In the genomic region with DNA sequence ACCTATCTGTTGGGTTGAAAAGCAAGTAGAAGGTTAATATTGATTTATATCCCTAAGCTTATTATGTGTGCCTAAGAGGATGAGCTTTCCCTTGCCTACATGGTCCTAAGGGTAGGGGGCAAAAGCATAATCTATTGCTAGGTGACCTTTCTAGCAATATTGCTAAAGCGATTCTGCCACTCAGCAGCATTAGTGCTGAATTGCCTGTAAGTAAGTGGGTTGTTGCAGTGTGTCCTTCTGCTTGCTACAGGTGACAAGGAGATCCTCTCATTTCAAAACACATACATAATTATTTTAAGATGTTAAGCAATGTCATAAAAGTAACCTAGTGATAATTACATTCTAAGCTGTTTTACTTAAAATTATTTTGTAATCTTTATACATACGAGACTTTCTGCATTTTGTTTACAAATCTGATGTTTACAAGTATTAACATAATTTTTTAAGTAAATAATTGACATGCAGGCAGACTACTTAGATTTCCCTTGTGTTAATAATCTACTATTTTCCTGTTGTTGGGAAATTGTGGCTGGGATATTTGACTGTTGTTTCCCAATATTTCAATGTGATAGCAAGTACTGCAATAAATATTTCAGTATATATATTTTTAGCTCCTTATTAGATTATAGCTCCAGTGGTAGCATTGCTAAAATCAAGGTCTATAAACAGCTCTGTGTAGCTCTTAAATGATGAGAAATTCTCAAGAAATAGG, we compare ENCODE assay signal across 18 cellular contexts. TPM values are rescaled to one million over a fixed set of nuclear protein-coding genes. Genes with fewer than 3 reads are reported as not detected.
A peak's percentile ranks its signal among the peaks of the same experiment; 100 is the strongest.
DNase-seq lines count a peak whose midpoint lies in the region; ATAC-seq and TF ChIP-seq lines count a peak whose summit lies in the region.
"Had no signal": no experiment of that assay in that cellular context is flagged by ENCODE, and none has a peak within 500 bp of the region (broad histone marks: within the 10 kb centered on the region; RNA-seq: fewer than 3 reads in every experiment).

No MANE protein-coding gene starts in this region.

- H3K4me3 ChIP-seq in GM23338 (no peak overlapping the region), right atrium auricular region (no peak overlapping the region)

- H3K4me1 ChIP-seq in GM23338 (ENCODE audit: insufficient read depth) (no peaks in the 10 kb centered on the region), right atrium auricular region (peaks cover 0 to 20% of the 10 kb centered on the region in 2 donors)

- no peak overlapping the region for H2AFZ ChIP-seq in GM23338

- 0 out of 2 replicates have a peak, but pooled peaks cover 3% of the 10 kb centered on the region for H3K79me2 ChIP-seq in GM23338 (replicated peaks; ENCODE audit: insufficient read depth)

- H3K4me3 Mint-ChIP-seq in GM23338: no peak overlapping the region
- H3K4me3 Mint-ChIP-seq: B cell; CD8-positive, alpha-beta T cell; H9 had no signal

- TF ChIP-seq CTCF in GM23338 (conservative IDR thresholded peaks at IDR 0.05; ENCODE audit: low read depth in 2 of 2) (no peak), right atrium auricular region (IDR thresholded peaks at IDR 0.05) (no peak)

- H3K4me1 Mint-ChIP-seq in GM23338: no peaks in the 10 kb centered on the region; the same call in 2 of the 3 replicates
- H3K4me1 Mint-ChIP-seq: H9 had no signal

- H3K27ac ChIP-seq in GM23338 (ENCODE audit: low read depth) (peak overlapping the region; percentile 23; the same call in 1 of the 2 replicates), right atrium auricular region (peak overlapping the region; percentile 35 to 52)
- H3K27ac ChIP-seq: 22Rv1 had no signal

- H3F3A ChIP-seq in GM23338 (replicated peaks; ENCODE audit: low read depth): no peaks in the 10 kb centered on the region

- no peak overlapping the region for H3K4me2 ChIP-seq in GM23338

- ATAC-seq in GM23338: no peak
- ATAC-seq in GM21737 (IDR thresholded peaks at IDR 0.05; ENCODE audit: unreplicated experiment): no peak
- ATAC-seq: CD8-positive, alpha-beta T cell had no signal

- H3K36me3 ChIP-seq in GM23338 (ENCODE audit: insufficient read depth) (peaks cover 10% of the 10 kb centered on the region), right atrium auricular region (no peaks in the 10 kb centered on the region)

- H3K9me3 Mint-ChIP-seq in GM23338: no peaks in the 10 kb centered on the region
- H3K9me3 Mint-ChIP-seq: CD8-positive, alpha-beta T cell; H9; IgD-negative memory B cell had no signal

- no peak overlapping the region for H3K27ac Mint-ChIP-seq in GM23338
- H3K27ac Mint-ChIP-seq: B cell; CD8-positive, alpha-beta T cell; H9; IgD-negative memory B cell had no signal

- H3K36me3 Mint-ChIP-seq in GM23338 (ENCODE audit: low read depth): peaks cover 7% of the 10 kb centered on the region; the same call in 2 of the 3 replicates

- no peaks in the 10 kb centered on the region for H3K9me3 ChIP-seq in right atrium auricular region

- DNase-seq in DMS53 (lab: John Stamatoyannopoulos, UW) (peak; percentile 22), DMS53 treated with DMSO at 0.1 percent for 48 hours (lab: John Stamatoyannopoulos, UW; ENCODE audit: unreplicated experiment) (no peak), GM23338 (ENCODE audit: low spot score) (no peak), cerebellar cortex (ENCODE audit: low spot score) (peak; percentile 22), right atrium auricular region (ENCODE audit: low spot score) (no peak), DMS114 treated with DMSO at 0.1 percent for 48 hours (lab: John Stamatoyannopoulos, UW; ENCODE audit: unreplicated experiment) (no peak)
- DNase-seq in stimulated activated naive CD4-positive, alpha-beta T cell (lab: John Stamatoyannopoulos, UW): no peak
- DNase-seq: CD8-positive, alpha-beta T cell; H9; Kasumi-1; MM.1S; NCI-H1092 treated with DMSO at 0.1 percent for 48 hours; NCI-H187; NCI-H446 had no signal

- H3K9me2 ChIP-seq in GM23338 (ENCODE audit: insufficient read depth): no peaks in the 10 kb centered on the region

- no peaks in the 10 kb centered on the region for H3K27me3 Mint-ChIP-seq in GM23338 (ENCODE audit: insufficient read depth, low read depth, poor library complexity)
- H3K27me3 Mint-ChIP-seq: B cell, IgD-negative memory B cell had no signal

- no peaks in the 10 kb centered on the region; the same call in 1 of the 2 replicates for H4K20me1 ChIP-seq in GM23338 (replicated peaks; ENCODE audit: insufficient read depth)

- H3K27me3 ChIP-seq in GM23338 (ENCODE audit: insufficient read depth) (no peaks in the 10 kb centered on the region), right atrium auricular region (no peaks in the 10 kb centered on the region)

TF ChIP-seq in GM23338, 12 proteins besides CTCF, POLR2A, EP300 and RAD21 (continues in another document):
- TF ChIP-seq EZH2phosphoT487 (IDR thresholded peaks at IDR 0.05; ENCODE audit: unreplicated experiment) (no peak), POLR2AphosphoS5 (IDR thresholded peaks at IDR 0.05; ENCODE audit: low read depth) (no peak), STAT1 (IDR thresholded peaks at IDR 0.05; ENCODE audit: unreplicated experiment) (no peak), EZH2 (IDR thresholded peaks at IDR 0.05; ENCODE audit: low read depth, unreplicated experiment) (no peak), ZNF331 (CRISPR knock-in tag; IDR thresholded peaks at IDR 0.05; ENCODE audit: low read depth) (no peak), JUNB (IDR thresholded peaks at IDR 0.05; ENCODE audit: unreplicated experiment) (no peak), NANOG (IDR thresholded peaks at IDR 0.05; ENCODE audit: borderline replicate concordance) (no peak), ZNF114 (CRISPR knock-in tag; IDR thresholded peaks at IDR 0.05) (no peak)
- TF ChIP-seq, protein P1, sequence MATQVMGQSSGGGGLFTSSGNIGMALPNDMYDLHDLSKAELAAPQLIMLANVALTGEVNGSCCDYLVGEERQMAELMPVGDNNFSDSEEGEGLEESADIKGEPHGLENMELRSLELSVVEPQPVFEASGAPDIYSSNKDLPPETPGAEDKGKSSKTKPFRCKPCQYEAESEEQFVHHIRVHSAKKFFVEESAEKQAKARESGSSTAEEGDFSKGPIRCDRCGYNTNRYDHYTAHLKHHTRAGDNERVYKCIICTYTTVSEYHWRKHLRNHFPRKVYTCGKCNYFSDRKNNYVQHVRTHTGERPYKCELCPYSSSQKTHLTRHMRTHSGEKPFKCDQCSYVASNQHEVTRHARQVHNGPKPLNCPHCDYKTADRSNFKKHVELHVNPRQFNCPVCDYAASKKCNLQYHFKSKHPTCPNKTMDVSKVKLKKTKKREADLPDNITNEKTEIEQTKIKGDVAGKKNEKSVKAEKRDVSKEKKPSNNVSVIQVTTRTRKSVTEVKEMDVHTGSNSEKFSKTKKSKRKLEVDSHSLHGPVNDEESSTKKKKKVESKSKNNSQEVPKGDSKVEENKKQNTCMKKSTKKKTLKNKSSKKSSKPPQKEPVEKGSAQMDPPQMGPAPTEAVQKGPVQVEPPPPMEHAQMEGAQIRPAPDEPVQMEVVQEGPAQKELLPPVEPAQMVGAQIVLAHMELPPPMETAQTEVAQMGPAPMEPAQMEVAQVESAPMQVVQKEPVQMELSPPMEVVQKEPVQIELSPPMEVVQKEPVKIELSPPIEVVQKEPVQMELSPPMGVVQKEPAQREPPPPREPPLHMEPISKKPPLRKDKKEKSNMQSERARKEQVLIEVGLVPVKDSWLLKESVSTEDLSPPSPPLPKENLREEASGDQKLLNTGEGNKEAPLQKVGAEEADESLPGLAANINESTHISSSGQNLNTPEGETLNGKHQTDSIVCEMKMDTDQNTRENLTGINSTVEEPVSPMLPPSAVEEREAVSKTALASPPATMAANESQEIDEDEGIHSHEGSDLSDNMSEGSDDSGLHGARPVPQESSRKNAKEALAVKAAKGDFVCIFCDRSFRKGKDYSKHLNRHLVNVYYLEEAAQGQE (IDR thresholded peaks at IDR 0.05; ENCODE audit: unreplicated experiment): no peak
- TF ChIP-seq, protein P2, sequence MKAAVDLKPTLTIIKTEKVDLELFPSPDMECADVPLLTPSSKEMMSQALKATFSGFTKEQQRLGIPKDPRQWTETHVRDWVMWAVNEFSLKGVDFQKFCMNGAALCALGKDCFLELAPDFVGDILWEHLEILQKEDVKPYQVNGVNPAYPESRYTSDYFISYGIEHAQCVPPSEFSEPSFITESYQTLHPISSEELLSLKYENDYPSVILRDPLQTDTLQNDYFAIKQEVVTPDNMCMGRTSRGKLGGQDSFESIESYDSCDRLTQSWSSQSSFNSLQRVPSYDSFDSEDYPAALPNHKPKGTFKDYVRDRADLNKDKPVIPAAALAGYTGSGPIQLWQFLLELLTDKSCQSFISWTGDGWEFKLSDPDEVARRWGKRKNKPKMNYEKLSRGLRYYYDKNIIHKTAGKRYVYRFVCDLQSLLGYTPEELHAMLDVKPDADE (IDR thresholded peaks at IDR 0.05): no peak

RNA-seq across cellular contexts. Expression of gene CABYR, which starts 49.1 kb away (rescaled TPM):
- 34.6 and 48.4 TPM in 2 replicates for total RNA-seq in GM23338 (2014; rRNA removed; shearing (Covaris generic))
- polyA plus RNA-seq in GM23338 (2016; fragmentation: Nextera tagmentation; extraction: Ambion mirVana): 20.2 and 24.0 TPM in 2 replicates
- total RNA-seq in right atrium auricular region: under 1 TPM; 0.41 to 0.67 TPM

Comparison
In these comparisons a context has a peak if more than half of its experiments do, and no peak if none do; other contexts are left out.
1. DNase-seq: peak in DMS53 (single experiment) and cerebellar cortex (single experiment); none in DMS53 treated with DMSO at 0.1 percent for 48 hours (single experiment), GM23338 (single experiment), right atrium auricular region (single experiment), stimulated activated naive CD4-positive, alpha-beta T cell (0 of 6) and DMS114 treated with DMSO at 0.1 percent for 48 hours (single experiment).
2. RNA of gene CABYR, which starts 49.1 kb away (total RNA-seq): 34.6 to 48.4 TPM in GM23338; 0.41 to 0.67 TPM in right atrium auricular region; every median in the first group is over 10 times any median in the second.